In the genomic region with DNA sequence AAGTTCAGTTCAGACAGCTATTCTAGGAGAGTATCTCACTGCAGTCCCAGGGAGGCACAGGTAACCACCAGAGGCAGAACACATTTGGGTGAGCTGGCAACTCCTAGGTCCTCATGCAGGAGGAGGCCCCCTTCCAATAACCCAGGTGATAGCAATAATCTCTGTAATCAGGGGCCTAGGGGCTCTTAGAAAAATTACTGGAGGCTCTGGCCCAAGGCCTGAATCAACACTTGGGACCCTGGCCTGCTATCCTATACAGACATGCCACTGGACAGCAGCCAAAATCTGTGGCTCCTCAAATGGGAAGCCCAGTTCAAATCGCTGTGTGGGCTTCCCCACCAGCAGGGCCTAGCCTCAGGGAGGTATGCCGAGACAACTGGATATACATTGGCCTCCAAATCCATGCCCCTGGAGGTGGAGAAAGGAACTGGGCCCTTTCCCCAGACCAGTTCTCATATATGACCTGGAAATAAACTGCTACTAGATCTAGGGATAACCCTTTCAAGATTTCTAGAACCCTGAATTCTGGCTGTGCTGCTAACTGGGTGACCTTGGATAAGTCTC, we compare ENCODE assay signal across 8 cellular contexts. TPM values are rescaled to one million over a fixed set of nuclear protein-coding genes. Genes with fewer than 3 reads are reported as not detected.
DNase-seq lines count a peak whose midpoint lies in the region; ATAC-seq and TF ChIP-seq lines count a peak whose summit lies in the region.

No MANE protein-coding gene starts in this region.

- ATAC-seq in omental fat pad (ENCODE audit: low FRiP score), result no peak

- no peaks in the 10 kb centered on the region for H3K27me3 ChIP-seq in MM.1S (replicated peaks; ENCODE audit: insufficient read depth, low read length)

- H3F3A ChIP-seq in MM.1S (ENCODE audit: insufficient read depth, low read length), result no peaks in the 10 kb centered on the region; the same call in none of the 2 replicates

- H3K4me3 Mint-ChIP-seq in nephron progenitor cell, result peak overlapping the region; percentile 86

- no peaks in the 10 kb centered on the region for H3K36me3 Mint-ChIP-seq in nephron progenitor cell (ENCODE audit: low read depth)

- H3K27ac ChIP-seq in MM.1S (ENCODE audit: low read length), result no peak overlapping the region

- H3K9me2 ChIP-seq in MM.1S (replicated peaks; ENCODE audit: insufficient read depth, low read length), result no peaks in the 10 kb centered on the region

- peaks cover 21% of the 10 kb centered on the region for H3K4me1 ChIP-seq in MM.1S (ENCODE audit: low read length)

- no peaks in the 10 kb centered on the region for H3K36me3 ChIP-seq in MM.1S (replicated peaks; ENCODE audit: insufficient read depth, low read length)

- H2AFZ ChIP-seq in MM.1S (ENCODE audit: low read length), result no peak overlapping the region

- peaks cover 42% of the 10 kb centered on the region for H3K4me1 Mint-ChIP-seq in nephron progenitor cell

- no peak overlapping the region for H3K4me3 ChIP-seq in MM.1S (ENCODE audit: low read length)
- peak overlapping the region; percentile 99 for H3K4me3 ChIP-seq in epithelial cell of esophagus (ENCODE audit: low read length)

- no peaks in the 10 kb centered on the region for H4K20me1 ChIP-seq in MM.1S (ENCODE audit: insufficient read depth, low read length)

- no peak overlapping the region for H3K27ac Mint-ChIP-seq in nephron progenitor cell

- H3K9ac ChIP-seq in MM.1S (ENCODE audit: low read length), result no peak overlapping the region

- TF ChIP-seq CTCF in MM.1S (IDR thresholded peaks at IDR 0.05; ENCODE audit: low read length) (0 out of 2 replicates have a peak, but pooled peaks have one; percentile 12), epithelial cell of esophagus (IDR thresholded peaks at IDR 0.05; ENCODE audit: insufficient read depth, low read depth, low read length, missing control alignments) (peak; percentile 57), nephron progenitor cell (IDR thresholded peaks at IDR 0.05) (peak; percentile 31), omental fat pad (IDR thresholded peaks at IDR 0.05) (no peak)

- no peaks in the 10 kb centered on the region for H3K79me2 ChIP-seq in MM.1S (ENCODE audit: low read length)

- peak overlapping the region; percentile 69; the same call in 1 of the 2 replicates for H3K4me2 ChIP-seq in MM.1S (ENCODE audit: low read depth, low read length)

- H3K9me3 ChIP-seq in MM.1S (replicated peaks; ENCODE audit: insufficient read depth, low read length), result no peaks in the 10 kb centered on the region

- no peaks in the 10 kb centered on the region for H3K9me3 Mint-ChIP-seq in nephron progenitor cell

- DNase-seq in CD1c-positive myeloid dendritic cell (ENCODE audit: extremely low spot score), result peak; percentile 67
- DNase-seq in MM.1S, result no peak
- peak; percentile 67 for DNase-seq in epithelial cell of esophagus (ENCODE audit: low read depth)
- no peak for DNase-seq in nephron progenitor cell
- DNase-seq in stimulated activated CD4-positive, alpha-beta T cell treated with anti-CD3 and anti-CD28 coated beads, Interleukin-15, amount 100 ng/mL, for 24 hours, result no peak
- no peak for DNase-seq in GM19240 (ENCODE audit: insufficient read length, low spot score)
- no peak for DNase-seq in omental fat pad (ENCODE audit: low spot score)
- DNase-seq in stimulated activated CD4-positive, alpha-beta T cell treated with anti-CD3 and anti-CD28 coated beads, Interleukin-1b, Interleukin-23, amount 100 ng/mL, for 48 hours, result no peak

- H3K27me3 Mint-ChIP-seq in nephron progenitor cell (ENCODE audit: low read depth, poor library complexity), result peaks cover 6% of the 10 kb centered on the region

RNA-seq across cellular contexts. Expression of gene AVPI1, which starts 1.6 kb away (rescaled TPM):
- total RNA-seq in omental fat pad, result 100 to 1,000 TPM in 2 of 4 donors, 10 to 100 TPM in 2; 17.7 to 195 (median 69.0) TPM

RNA-seq across cellular contexts. Expression of gene MARVELD1, which starts 28.1 kb away (rescaled TPM):
- total RNA-seq in omental fat pad, result 10 to 100 TPM; 16.7 to 23.0 (median 21.3) TPM

RNA-seq across cellular contexts. Expression of gene PI4K2A, which starts 45.0 kb away (rescaled TPM):
- 10 to 100 TPM; 11.7 to 33.9 (median 17.8) TPM for total RNA-seq in omental fat pad

RNA-seq across cellular contexts. Expression of gene ZFYVE27, which starts 51.5 kb away (rescaled TPM):
- total RNA-seq in omental fat pad, result 10 to 100 TPM; 17.9 to 27.1 (median 20.7) TPM

RNA-seq across cellular contexts. Expression of gene MORN4, which starts 52.2 kb away (rescaled TPM):
- 1 to 10 TPM in 3 of 4 donors, under 1 TPM in 1; 0.36 to 5.3 (median 2.5) TPM for total RNA-seq in omental fat pad

Comparison
In these comparisons a context has a peak if more than half of its experiments do, and no peak if none do; other contexts are left out.
1. DNase-seq: peak in CD1c-positive myeloid dendritic cell (single experiment) and epithelial cell of esophagus (single experiment); none in MM.1S (single experiment), nephron progenitor cell (single experiment), stimulated activated CD4-positive, alpha-beta T cell treated with anti-CD3 and anti-CD28 coated beads, Interleukin-15, amount 100 ng/mL, for 24 hours (single experiment), GM19240 (single experiment), omental fat pad (single experiment) and stimulated activated CD4-positive, alpha-beta T cell treated with anti-CD3 and anti-CD28 coated beads, Interleukin-1b, Interleukin-23, amount 100 ng/mL, for 48 hours (single experiment).
2. CTCF ChIP-seq: peak in MM.1S (single experiment), epithelial cell of esophagus (single experiment) and nephron progenitor cell (single experiment); none in omental fat pad (0 of 3).